Comparison of ENCODE assay signal across 2 cellular contexts in genomic region chr2:150994041-150994440, GRCh38.
TF ChIP-seq lines count a peak whose summit lies in the region.

No MANE protein-coding gene starts in this region.

TF ChIP-seq in IMR-90, 13 proteins besides CTCF, POLR2A, EP300 and RAD21 (continued from another document):
- TF ChIP-seq MAZ (IDR thresholded peaks at IDR 0.05; ENCODE audit: borderline replicate concordance, low read depth, low read length) (no peak), RFX5 (IDR thresholded peaks at IDR 0.05; ENCODE audit: low read depth, low read length) (no peak), FOS (IDR thresholded peaks at IDR 0.05; ENCODE audit: low read depth, low read length) (no peak), RCOR1 (IDR thresholded peaks at IDR 0.05; ENCODE audit: insufficient replicate concordance, low read length) (no peak), USF2 (IDR thresholded peaks at IDR 0.05; ENCODE audit: low read depth, low read length) (no peak), NFE2L2 (IDR thresholded peaks at IDR 0.05; ENCODE audit: low read depth, low read length) (no peak), ELK1 (IDR thresholded peaks at IDR 0.05; ENCODE audit: borderline replicate concordance, low read depth, low read length) (no peak), MXI1 (IDR thresholded peaks at IDR 0.05; ENCODE audit: borderline replicate concordance, low read depth, low read length) (no peak), BHLHE40 (IDR thresholded peaks at IDR 0.05; ENCODE audit: low read depth, low read length) (no peak)
TF ChIP-seq in IMR-90: peak in this region for 0.

TF ChIP-seq in H1, 55 proteins besides CTCF, POLR2A, EP300 and RAD21 (continued from another document):
- no peak for TF ChIP-seq SIX5 (IDR thresholded peaks at IDR 0.05; ENCODE audit: low read depth, low read length)
- no peak for TF ChIP-seq GTF2F1 (IDR thresholded peaks at IDR 0.05; ENCODE audit: borderline replicate concordance, low read depth, low read length)
- TF ChIP-seq RBBP5 (IDR thresholded peaks at IDR 0.05; ENCODE audit: borderline replicate concordance, low read depth, low read length): no peak
- TF ChIP-seq SAP30 (IDR thresholded peaks at IDR 0.05; ENCODE audit: insufficient read depth, insufficient replicate concordance, low read length): no peak
- no peak for TF ChIP-seq KDM5A (IDR thresholded peaks at IDR 0.05; ENCODE audit: low read length)
- no peak for TF ChIP-seq ZNF274 (IDR thresholded peaks at IDR 0.05; ENCODE audit: borderline replicate concordance, extremely low read depth, low read length)
- no peak for TF ChIP-seq ATF2 (IDR thresholded peaks at IDR 0.05; ENCODE audit: low read length)
- no peak for TF ChIP-seq SP2 (IDR thresholded peaks at IDR 0.05; ENCODE audit: low read length)
- no peak for TF ChIP-seq PHF8 (conservative IDR thresholded peaks at IDR 0.05; ENCODE audit: low read depth, low read length)
- TF ChIP-seq SRF (IDR thresholded peaks at IDR 0.05; ENCODE audit: low read depth, low read length): no peak
- TF ChIP-seq CBX8 (IDR thresholded peaks at IDR 0.05; ENCODE audit: borderline replicate concordance, low read depth, low read length): no peak
- no peak for TF ChIP-seq USF2 (IDR thresholded peaks at IDR 0.05; ENCODE audit: low read length)
